1 cellular context compared by ENCODE assay signal in the genomic region with DNA sequence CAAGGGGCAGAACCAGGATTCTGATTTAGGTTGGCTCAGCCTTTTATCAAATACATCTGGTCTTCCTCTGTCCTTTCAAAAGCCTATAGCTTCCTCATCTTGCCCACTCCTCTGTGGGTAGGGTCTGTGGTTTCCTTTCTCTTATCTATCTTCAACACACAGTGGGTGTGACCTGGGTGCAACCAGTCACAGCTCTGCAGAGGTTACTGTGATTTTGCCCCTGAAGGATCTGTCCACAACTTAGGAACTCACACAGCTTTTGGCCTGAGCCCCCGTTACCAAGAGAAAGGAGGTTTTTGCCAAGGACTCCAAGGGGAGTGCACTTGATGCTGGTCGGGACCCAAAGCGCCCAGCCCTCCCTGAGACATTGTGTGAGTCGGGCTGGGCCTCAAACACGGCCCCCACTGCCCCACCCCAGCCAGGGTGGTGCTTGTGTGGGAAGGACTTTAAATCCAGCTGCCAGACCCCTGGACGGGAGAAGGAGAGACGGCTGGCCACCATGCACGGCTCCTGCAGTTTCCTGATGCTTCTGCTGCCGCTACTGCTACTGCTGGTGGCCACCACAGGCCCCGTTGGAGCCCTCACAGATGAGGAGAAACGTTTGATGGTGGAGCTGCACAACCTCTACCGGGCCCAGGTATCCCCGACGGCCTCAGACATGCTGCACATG.
TF ChIP-seq lines count a peak whose summit lies in the region.

A gene with protein sequence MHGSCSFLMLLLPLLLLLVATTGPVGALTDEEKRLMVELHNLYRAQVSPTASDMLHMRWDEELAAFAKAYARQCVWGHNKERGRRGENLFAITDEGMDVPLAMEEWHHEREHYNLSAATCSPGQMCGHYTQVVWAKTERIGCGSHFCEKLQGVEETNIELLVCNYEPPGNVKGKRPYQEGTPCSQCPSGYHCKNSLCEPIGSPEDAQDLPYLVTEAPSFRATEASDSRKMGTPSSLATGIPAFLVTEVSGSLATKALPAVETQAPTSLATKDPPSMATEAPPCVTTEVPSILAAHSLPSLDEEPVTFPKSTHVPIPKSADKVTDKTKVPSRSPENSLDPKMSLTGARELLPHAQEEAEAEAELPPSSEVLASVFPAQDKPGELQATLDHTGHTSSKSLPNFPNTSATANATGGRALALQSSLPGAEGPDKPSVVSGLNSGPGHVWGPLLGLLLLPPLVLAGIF (plus strand): TSS at position 477 of the 670 bp plus-strand sequence. CDS start 23 bp downstream, at position 500.

TF ChIP-seq in K562, 482 proteins besides CTCF, POLR2A, EP300 and RAD21 (continued from another document and continues in another):
- TF ChIP-seq, protein P1, sequence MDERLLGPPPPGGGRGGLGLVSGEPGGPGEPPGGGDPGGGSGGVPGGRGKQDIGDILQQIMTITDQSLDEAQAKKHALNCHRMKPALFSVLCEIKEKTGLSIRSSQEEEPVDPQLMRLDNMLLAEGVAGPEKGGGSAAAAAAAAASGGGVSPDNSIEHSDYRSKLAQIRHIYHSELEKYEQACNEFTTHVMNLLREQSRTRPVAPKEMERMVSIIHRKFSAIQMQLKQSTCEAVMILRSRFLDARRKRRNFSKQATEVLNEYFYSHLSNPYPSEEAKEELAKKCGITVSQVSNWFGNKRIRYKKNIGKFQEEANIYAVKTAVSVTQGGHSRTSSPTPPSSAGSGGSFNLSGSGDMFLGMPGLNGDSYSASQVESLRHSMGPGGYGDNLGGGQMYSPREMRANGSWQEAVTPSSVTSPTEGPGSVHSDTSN (CRISPR knock-in tag; IDR thresholded peaks at IDR 0.05; ENCODE audit: low read depth): no peak
- TF ChIP-seq, protein P1 (tag; conservative IDR thresholded peaks at IDR 0.05; ENCODE audit: low read depth): peak; percentile 36; the same call in 1 of the 2 replicates
- TF ChIP-seq, protein P2, sequence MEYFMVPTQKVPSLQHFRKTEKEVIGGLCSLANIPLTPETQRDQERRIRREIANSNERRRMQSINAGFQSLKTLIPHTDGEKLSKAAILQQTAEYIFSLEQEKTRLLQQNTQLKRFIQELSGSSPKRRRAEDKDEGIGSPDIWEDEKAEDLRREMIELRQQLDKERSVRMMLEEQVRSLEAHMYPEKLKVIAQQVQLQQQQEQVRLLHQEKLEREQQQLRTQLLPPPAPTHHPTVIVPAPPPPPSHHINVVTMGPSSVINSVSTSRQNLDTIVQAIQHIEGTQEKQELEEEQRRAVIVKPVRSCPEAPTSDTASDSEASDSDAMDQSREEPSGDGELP (CRISPR knock-in tag; IDR thresholded peaks at IDR 0.05; ENCODE audit: borderline replicate concordance): peak; percentile 15; the same call in 1 of the 2 replicates
- TF ChIP-seq MEIS2 (IDR thresholded peaks at IDR 0.05; ENCODE audit: partially characterized antibody): peak; percentile 85
- TF ChIP-seq NCOR1 (IDR thresholded peaks at IDR 0.05): peak; percentile 92
- no peak for TF ChIP-seq RHOXF2B (CRISPR knock-in tag; conservative IDR thresholded peaks at IDR 0.05)
- no peak for TF ChIP-seq NCOA2 (IDR thresholded peaks at IDR 0.05; ENCODE audit: partially characterized antibody in 2 of 2)
- TF ChIP-seq MECOM (CRISPR knock-in tag; IDR thresholded peaks at IDR 0.05): no peak
- TF ChIP-seq BCOR (IDR thresholded peaks at IDR 0.05): peak; percentile 77; the same call in 1 of the 2 replicates
- TF ChIP-seq MCM5 (IDR thresholded peaks at IDR 0.05; ENCODE audit: low read depth): no peak
- 0 out of 2 replicates have a peak, but pooled peaks have one; percentile 52 for TF ChIP-seq NR4A1 (CRISPR knock-in tag; IDR thresholded peaks at IDR 0.05)
- TF ChIP-seq NR4A1 (tag; IDR thresholded peaks at IDR 0.05): peak; percentile 62; the same call in 1 of the 2 replicates
- TF ChIP-seq SREBF2 (CRISPR knock-in tag; IDR thresholded peaks at IDR 0.05): no peak
- TF ChIP-seq, protein P3, sequence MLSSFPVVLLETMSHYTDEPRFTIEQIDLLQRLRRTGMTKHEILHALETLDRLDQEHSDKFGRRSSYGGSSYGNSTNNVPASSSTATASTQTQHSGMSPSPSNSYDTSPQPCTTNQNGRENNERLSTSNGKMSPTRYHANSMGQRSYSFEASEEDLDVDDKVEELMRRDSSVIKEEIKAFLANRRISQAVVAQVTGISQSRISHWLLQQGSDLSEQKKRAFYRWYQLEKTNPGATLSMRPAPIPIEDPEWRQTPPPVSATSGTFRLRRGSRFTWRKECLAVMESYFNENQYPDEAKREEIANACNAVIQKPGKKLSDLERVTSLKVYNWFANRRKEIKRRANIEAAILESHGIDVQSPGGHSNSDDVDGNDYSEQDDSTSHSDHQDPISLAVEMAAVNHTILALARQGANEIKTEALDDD (IDR thresholded peaks at IDR 0.05): 0 out of 2 replicates have a peak, but pooled peaks have one; percentile 21
- TF ChIP-seq MTA2 (IDR thresholded peaks at IDR 0.05; ENCODE audit: low read depth): peak; percentile 95
- peak; percentile 98 for TF ChIP-seq TCF3 (CRISPR knock-in tag; IDR thresholded peaks at IDR 0.05)
- TF ChIP-seq, protein P4, sequence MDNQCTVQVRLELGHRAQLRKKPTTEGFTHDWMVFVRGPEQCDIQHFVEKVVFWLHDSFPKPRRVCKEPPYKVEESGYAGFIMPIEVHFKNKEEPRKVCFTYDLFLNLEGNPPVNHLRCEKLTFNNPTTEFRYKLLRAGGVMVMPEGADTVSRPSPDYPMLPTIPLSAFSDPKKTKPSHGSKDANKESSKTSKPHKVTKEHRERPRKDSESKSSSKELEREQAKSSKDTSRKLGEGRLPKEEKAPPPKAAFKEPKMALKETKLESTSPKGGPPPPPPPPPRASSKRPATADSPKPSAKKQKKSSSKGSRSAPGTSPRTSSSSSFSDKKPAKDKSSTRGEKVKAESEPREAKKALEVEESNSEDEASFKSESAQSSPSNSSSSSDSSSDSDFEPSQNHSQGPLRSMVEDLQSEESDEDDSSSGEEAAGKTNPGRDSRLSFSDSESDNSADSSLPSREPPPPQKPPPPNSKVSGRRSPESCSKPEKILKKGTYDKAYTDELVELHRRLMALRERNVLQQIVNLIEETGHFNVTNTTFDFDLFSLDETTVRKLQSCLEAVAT (IDR thresholded peaks at IDR 0.05): peak in 1 of 2 experiments; percentile 98; a peak in 2 of 4 replicates
- TF ChIP-seq, protein P5, sequence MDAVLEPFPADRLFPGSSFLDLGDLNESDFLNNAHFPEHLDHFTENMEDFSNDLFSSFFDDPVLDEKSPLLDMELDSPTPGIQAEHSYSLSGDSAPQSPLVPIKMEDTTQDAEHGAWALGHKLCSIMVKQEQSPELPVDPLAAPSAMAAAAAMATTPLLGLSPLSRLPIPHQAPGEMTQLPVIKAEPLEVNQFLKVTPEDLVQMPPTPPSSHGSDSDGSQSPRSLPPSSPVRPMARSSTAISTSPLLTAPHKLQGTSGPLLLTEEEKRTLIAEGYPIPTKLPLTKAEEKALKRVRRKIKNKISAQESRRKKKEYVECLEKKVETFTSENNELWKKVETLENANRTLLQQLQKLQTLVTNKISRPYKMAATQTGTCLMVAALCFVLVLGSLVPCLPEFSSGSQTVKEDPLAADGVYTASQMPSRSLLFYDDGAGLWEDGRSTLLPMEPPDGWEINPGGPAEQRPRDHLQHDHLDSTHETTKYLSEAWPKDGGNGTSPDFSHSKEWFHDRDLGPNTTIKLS (IDR thresholded peaks at IDR 0.05; ENCODE audit: borderline replicate concordance, low read depth): no peak
- TF ChIP-seq LARP7 (IDR thresholded peaks at IDR 0.05): no peak
- TF ChIP-seq IFI16 (CRISPR knock-in tag; IDR thresholded peaks at IDR 0.05): no peak
- peak; percentile 95 for TF ChIP-seq HMG20A (CRISPR knock-in tag; conservative IDR thresholded peaks at IDR 0.05)
- TF ChIP-seq BMI1 (IDR thresholded peaks at IDR 0.05; ENCODE audit: low read length): no peak
- TF ChIP-seq ZNF197 (CRISPR knock-in tag; IDR thresholded peaks at IDR 0.05; ENCODE audit: low read depth): peak; percentile 89; the same call in 1 of the 2 replicates
- no peak for TF ChIP-seq ZKSCAN8 (CRISPR knock-in tag; IDR thresholded peaks at IDR 0.05)
- TF ChIP-seq, protein P6, sequence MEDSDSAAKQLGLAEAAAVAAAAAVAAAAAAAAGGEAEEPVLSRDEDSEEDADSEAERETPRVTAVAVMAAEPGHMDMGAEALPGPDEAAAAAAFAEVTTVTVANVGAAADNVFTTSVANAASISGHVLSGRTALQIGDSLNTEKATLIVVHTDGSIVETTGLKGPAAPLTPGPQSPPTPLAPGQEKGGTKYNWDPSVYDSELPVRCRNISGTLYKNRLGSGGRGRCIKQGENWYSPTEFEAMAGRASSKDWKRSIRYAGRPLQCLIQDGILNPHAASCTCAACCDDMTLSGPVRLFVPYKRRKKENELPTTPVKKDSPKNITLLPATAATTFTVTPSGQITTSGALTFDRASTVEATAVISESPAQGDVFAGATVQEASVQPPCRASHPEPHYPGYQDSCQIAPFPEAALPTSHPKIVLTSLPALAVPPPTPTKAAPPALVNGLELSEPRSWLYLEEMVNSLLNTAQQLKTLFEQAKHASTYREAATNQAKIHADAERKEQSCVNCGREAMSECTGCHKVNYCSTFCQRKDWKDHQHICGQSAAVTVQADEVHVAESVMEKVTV (CRISPR knock-in tag; IDR thresholded peaks at IDR 0.05): no peak
- no peak for TF ChIP-seq HNRNPK (IDR thresholded peaks at IDR 0.05; ENCODE audit: low read depth, low read length, poor library complexity, severe bottlenecking)
- TF ChIP-seq MCM2 (IDR thresholded peaks at IDR 0.05; ENCODE audit: low read depth): no peak
- peak; percentile 45; the same call in 1 of the 2 replicates for TF ChIP-seq MXI1 (IDR thresholded peaks at IDR 0.05; ENCODE audit: low read depth, low read length)
- TF ChIP-seq JUND (IDR thresholded peaks at IDR 0.05; ENCODE audit: borderline replicate concordance, low read depth, low read length): peak; percentile 86
- peak; percentile 79; the same call in 1 of the 3 replicates for TF ChIP-seq JUND (tag; IDR thresholded peaks at IDR 0.05; ENCODE audit: borderline replicate concordance, low read depth, low read length)
- no peak for TF ChIP-seq SNRNP70 (optimal IDR thresholded peaks at IDR 0.05; ENCODE audit: low read depth, low read length)
- no peak for TF ChIP-seq EWSR1 (IDR thresholded peaks at IDR 0.05; ENCODE audit: borderline replicate concordance, low read depth, partially characterized antibody)
- TF ChIP-seq SMARCA4 (IDR thresholded peaks at IDR 0.05): peak; percentile 94
- TF ChIP-seq KDM2B (CRISPR knock-in tag; IDR thresholded peaks at IDR 0.05): no peak
- peak; percentile 48 for TF ChIP-seq NEUROD1 (IDR thresholded peaks at IDR 0.05; ENCODE audit: borderline replicate concordance, low read depth, low read length, partially characterized antibody)
- TF ChIP-seq ZNF707 (CRISPR knock-in tag; conservative IDR thresholded peaks at IDR 0.05): no peak
- TF ChIP-seq, protein P7, sequence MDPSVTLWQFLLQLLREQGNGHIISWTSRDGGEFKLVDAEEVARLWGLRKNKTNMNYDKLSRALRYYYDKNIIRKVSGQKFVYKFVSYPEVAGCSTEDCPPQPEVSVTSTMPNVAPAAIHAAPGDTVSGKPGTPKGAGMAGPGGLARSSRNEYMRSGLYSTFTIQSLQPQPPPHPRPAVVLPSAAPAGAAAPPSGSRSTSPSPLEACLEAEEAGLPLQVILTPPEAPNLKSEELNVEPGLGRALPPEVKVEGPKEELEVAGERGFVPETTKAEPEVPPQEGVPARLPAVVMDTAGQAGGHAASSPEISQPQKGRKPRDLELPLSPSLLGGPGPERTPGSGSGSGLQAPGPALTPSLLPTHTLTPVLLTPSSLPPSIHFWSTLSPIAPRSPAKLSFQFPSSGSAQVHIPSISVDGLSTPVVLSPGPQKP (CRISPR knock-in tag; IDR thresholded peaks at IDR 0.05): no peak
- TF ChIP-seq ZNF23 (CRISPR knock-in tag; IDR thresholded peaks at IDR 0.05): no peak
- peak; percentile 32; the same call in 1 of the 2 replicates for TF ChIP-seq NFE2 (IDR thresholded peaks at IDR 0.05; ENCODE audit: low read depth)
- TF ChIP-seq, protein P8, sequence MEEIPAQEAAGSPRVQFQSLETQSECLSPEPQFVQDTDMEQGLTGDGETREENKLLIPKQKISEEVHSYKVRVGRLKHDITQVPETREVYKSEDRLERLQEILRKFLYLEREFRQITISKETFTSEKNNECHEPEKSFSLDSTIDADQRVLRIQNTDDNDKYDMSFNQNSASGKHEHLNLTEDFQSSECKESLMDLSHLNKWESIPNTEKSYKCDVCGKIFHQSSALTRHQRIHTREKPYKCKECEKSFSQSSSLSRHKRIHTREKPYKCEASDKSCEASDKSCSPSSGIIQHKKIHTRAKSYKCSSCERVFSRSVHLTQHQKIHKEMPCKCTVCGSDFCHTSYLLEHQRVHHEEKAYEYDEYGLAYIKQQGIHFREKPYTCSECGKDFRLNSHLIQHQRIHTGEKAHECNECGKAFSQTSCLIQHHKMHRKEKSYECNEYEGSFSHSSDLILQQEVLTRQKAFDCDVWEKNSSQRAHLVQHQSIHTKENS (CRISPR knock-in tag; IDR thresholded peaks at IDR 0.05): no peak
- TF ChIP-seq, protein P9, sequence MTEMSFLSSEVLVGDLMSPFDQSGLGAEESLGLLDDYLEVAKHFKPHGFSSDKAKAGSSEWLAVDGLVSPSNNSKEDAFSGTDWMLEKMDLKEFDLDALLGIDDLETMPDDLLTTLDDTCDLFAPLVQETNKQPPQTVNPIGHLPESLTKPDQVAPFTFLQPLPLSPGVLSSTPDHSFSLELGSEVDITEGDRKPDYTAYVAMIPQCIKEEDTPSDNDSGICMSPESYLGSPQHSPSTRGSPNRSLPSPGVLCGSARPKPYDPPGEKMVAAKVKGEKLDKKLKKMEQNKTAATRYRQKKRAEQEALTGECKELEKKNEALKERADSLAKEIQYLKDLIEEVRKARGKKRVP (CRISPR knock-in tag; IDR thresholded peaks at IDR 0.05): no peak
